Comparison of ENCODE assay signal across 1 cellular context in the genomic region with DNA sequence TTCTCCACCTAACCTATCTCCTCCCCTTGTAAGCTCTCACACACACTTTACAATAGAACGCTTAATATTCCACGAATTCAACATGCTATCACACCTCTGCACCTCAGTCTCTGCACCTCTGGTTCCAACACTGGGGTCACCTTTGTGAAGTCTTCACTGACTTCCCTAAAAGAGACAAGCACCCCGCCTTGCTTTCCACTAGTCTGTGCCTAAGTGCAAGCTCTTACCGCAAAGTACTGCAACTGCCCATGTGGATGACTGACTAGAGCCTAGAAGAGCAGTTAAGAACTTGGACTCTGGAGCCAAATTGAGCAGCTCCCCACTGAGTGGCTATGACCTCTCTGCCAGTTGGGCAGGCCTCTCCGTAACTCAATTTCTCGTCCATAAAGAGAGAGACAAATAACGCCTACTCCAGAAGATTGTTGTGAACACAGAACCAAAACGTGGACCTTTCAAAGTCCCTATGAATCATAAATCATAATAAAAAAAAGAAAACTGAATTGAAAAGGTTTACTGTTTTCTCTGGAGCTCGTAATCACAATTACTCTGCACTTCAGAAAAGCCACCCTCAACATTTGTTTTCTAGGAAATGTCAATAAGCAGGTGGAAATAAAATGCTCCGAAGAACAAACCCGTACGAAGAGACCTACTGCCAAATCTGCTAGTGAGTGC.
TF ChIP-seq lines count a peak whose summit lies in the region.

No MANE protein-coding gene starts in this region.

TF ChIP-seq in IMR-90, 13 proteins besides CTCF, POLR2A, EP300 and RAD21:
- TF ChIP-seq FOS (IDR thresholded peaks at IDR 0.05; ENCODE audit: low read depth, low read length), result no peak
- TF ChIP-seq, protein P1, sequence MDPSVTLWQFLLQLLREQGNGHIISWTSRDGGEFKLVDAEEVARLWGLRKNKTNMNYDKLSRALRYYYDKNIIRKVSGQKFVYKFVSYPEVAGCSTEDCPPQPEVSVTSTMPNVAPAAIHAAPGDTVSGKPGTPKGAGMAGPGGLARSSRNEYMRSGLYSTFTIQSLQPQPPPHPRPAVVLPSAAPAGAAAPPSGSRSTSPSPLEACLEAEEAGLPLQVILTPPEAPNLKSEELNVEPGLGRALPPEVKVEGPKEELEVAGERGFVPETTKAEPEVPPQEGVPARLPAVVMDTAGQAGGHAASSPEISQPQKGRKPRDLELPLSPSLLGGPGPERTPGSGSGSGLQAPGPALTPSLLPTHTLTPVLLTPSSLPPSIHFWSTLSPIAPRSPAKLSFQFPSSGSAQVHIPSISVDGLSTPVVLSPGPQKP (IDR thresholded peaks at IDR 0.05; ENCODE audit: borderline replicate concordance, low read depth, low read length), result no peak
- no peak for TF ChIP-seq CEBPB (IDR thresholded peaks at IDR 0.05; ENCODE audit: low read depth, low read length)
- no peak for TF ChIP-seq MAZ (IDR thresholded peaks at IDR 0.05; ENCODE audit: borderline replicate concordance, low read depth, low read length)
- no peak for TF ChIP-seq RCOR1 (IDR thresholded peaks at IDR 0.05; ENCODE audit: insufficient replicate concordance, low read length)
- no peak for TF ChIP-seq MAFK (IDR thresholded peaks at IDR 0.05; ENCODE audit: low read depth, low read length)
- no peak for TF ChIP-seq MXI1 (IDR thresholded peaks at IDR 0.05; ENCODE audit: borderline replicate concordance, low read depth, low read length)
- TF ChIP-seq BHLHE40 (IDR thresholded peaks at IDR 0.05; ENCODE audit: low read depth, low read length), result no peak
- no peak for TF ChIP-seq RFX5 (IDR thresholded peaks at IDR 0.05; ENCODE audit: low read depth, low read length)
- TF ChIP-seq NFE2L2 (IDR thresholded peaks at IDR 0.05; ENCODE audit: low read depth, low read length), result no peak
- no peak for TF ChIP-seq CHD1 (IDR thresholded peaks at IDR 0.05; ENCODE audit: low read depth, low read length)
- TF ChIP-seq, protein P2, sequence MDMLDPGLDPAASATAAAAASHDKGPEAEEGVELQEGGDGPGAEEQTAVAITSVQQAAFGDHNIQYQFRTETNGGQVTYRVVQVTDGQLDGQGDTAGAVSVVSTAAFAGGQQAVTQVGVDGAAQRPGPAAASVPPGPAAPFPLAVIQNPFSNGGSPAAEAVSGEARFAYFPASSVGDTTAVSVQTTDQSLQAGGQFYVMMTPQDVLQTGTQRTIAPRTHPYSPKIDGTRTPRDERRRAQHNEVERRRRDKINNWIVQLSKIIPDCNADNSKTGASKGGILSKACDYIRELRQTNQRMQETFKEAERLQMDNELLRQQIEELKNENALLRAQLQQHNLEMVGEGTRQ (IDR thresholded peaks at IDR 0.05; ENCODE audit: low read depth, low read length), result no peak
- no peak for TF ChIP-seq SMC3 (IDR thresholded peaks at IDR 0.05; ENCODE audit: low read depth, low read length)
TF ChIP-seq in IMR-90: peak in this region for 0.
